Comparison of ENCODE assay signal across 7 cellular contexts in genomic region chr18:36064809-36065079, GRCh38. TPM values are rescaled to one million over a fixed set of nuclear protein-coding genes. Genes with fewer than 3 reads are reported as not detected.
A peak's percentile ranks its signal among the peaks of the same experiment; 100 is the strongest.
DNase-seq lines count a peak whose midpoint lies in the region; ATAC-seq and TF ChIP-seq lines count a peak whose summit lies in the region.
"Not testable (repeated sequence)": the region's sequence is repeated elsewhere in the genome, so short reads cannot be mapped to it uniquely, and the experiment has no call there.

No MANE protein-coding gene starts in this region.

- H3K4me3 ChIP-seq in DND-41 (ENCODE audit: low read depth in 1 of 2, low read length in 2 of 2): peak overlapping the region in 1 of 2 experiments; percentile 7; a peak in 1 of 4 replicates
- H3K4me3 ChIP-seq in Karpas-422 (ENCODE audit: low read length): not testable (repeated sequence)

- H3K27me3 ChIP-seq in DND-41 (ENCODE audit: insufficient read depth, low read length, poor library complexity); Karpas-422 (ENCODE audit: low read length): not testable (repeated sequence)

- H3K27ac Mint-ChIP-seq in WTC11: peak overlapping the region; percentile 95
- peak overlapping the region; percentile 16 for H3K27ac Mint-ChIP-seq in activated naive CD4-positive, alpha-beta T cell treated with anti-CD3 and anti-CD28 coated beads, Interleukin-2, amount 10 ng/mL, durations not matched to agents 7 days and 5 days
- not testable (repeated sequence) for H3K27ac Mint-ChIP-seq in endothelial cell (ENCODE audit: unreplicated experiment)
- H3K27ac Mint-ChIP-seq in naive thymus-derived CD8-positive, alpha-beta T cell: peak overlapping the region in 5 of 10 donors; percentile 6 to 53 (median 40)
- H3K27ac Mint-ChIP-seq in stimulated activated naive B cell treated with anti-CD40 and anti-IgM and Interleukin-4, amounts not matched to agents 10 μg/mL and 1 μg/mL and 100 μg/mL, for 72 hours: peak overlapping the region; percentile 89

- POLR2A ChIA-PET in WTC11 (lab: Charles Lee): not testable (repeated sequence)
- POLR2A ChIA-PET in naive thymus-derived CD8-positive, alpha-beta T cell (lab: Charles Lee): interaction anchor here (1.0 kb wide), 1 partner anchor 92 kb away, joined by 3 read pairs; the partner anchor contains the start of gene RMP24

- TF ChIP-seq CTCF in DND-41 (IDR thresholded peaks at IDR 0.05; ENCODE audit: borderline replicate concordance, extremely low read depth, low read length, poor library complexity, severe bottlenecking); WTC11 (IDR thresholded peaks at IDR 0.05); endothelial cell (IDR thresholded peaks at IDR 0.05; ENCODE audit: unreplicated experiment): not testable (repeated sequence)

- CTCF ChIA-PET in WTC11 (lab: Charles Lee): interaction anchor here (1.2 kb wide), 1 partner anchor 308 kb away, joined by 5 read pairs; no protein-coding TSS in a partner anchor
- CTCF ChIA-PET in activated naive CD4-positive, alpha-beta T cell treated with anti-CD3 and anti-CD28 coated beads, Interleukin-2, amount 10 ng/mL, durations not matched to agents 7 days and 5 days (lab: Charles Lee): interaction anchor here (1.4 kb wide), 1 partner anchor 47 kb away, joined by 4 read pairs; no protein-coding TSS in a partner anchor

- peaks cover 11% of the 10 kb centered on the region for H3K36me3 Mint-ChIP-seq in WTC11
- peaks cover 13% of the 10 kb centered on the region for H3K36me3 Mint-ChIP-seq in activated naive CD4-positive, alpha-beta T cell treated with anti-CD3 and anti-CD28 coated beads, Interleukin-2, amount 10 ng/mL, durations not matched to agents 7 days and 5 days
- not testable (repeated sequence) for H3K36me3 Mint-ChIP-seq in endothelial cell (ENCODE audit: low read depth, unreplicated experiment)
- peaks cover 0 to 10% (median 6%) of the 10 kb centered on the region in 3 donors for H3K36me3 Mint-ChIP-seq in naive thymus-derived CD8-positive, alpha-beta T cell
- H3K36me3 Mint-ChIP-seq in stimulated activated naive B cell treated with anti-CD40 and anti-IgM and Interleukin-4, amounts not matched to agents 10 μg/mL and 1 μg/mL and 100 μg/mL, for 72 hours: peaks cover 15 to 24% of the 10 kb centered on the region in 2 donors

- H3K4me3 Mint-ChIP-seq in WTC11 (peak overlapping the region; percentile 28), endothelial cell (ENCODE audit: unreplicated experiment) (peak overlapping the region; percentile 63)
- not testable (repeated sequence) for H3K4me3 Mint-ChIP-seq in activated naive CD4-positive, alpha-beta T cell treated with anti-CD3 and anti-CD28 coated beads, Interleukin-2, amount 10 ng/mL, durations not matched to agents 7 days and 5 days
- H3K4me3 Mint-ChIP-seq in naive thymus-derived CD8-positive, alpha-beta T cell: peak overlapping the region in 7 of 10 donors; percentile 8 to 60 (median 28)
- H3K4me3 Mint-ChIP-seq in stimulated activated naive B cell treated with anti-CD40 and anti-IgM and Interleukin-4, amounts not matched to agents 10 μg/mL and 1 μg/mL and 100 μg/mL, for 72 hours: peak overlapping the region; percentile 36

- H3K4me1 ChIP-seq in DND-41 (ENCODE audit: insufficient read depth, low read length) (peaks cover 34% of the 10 kb centered on the region), Karpas-422 (ENCODE audit: low read length) (peaks cover 55% of the 10 kb centered on the region)

- not testable (repeated sequence) for H2AFZ ChIP-seq in DND-41 (ENCODE audit: low read depth, low read length); Karpas-422 (ENCODE audit: low read length)

- H3K9me3 ChIP-seq in DND-41 (ENCODE audit: insufficient read depth, low read length, severe bottlenecking); Karpas-422 (ENCODE audit: low read length): not testable (repeated sequence)

- peak overlapping the region; percentile 74; the same call in 1 of the 2 replicates for H3K4me2 ChIP-seq in DND-41 (ENCODE audit: insufficient read depth, low read length)
- H3K4me2 ChIP-seq in Karpas-422 (ENCODE audit: low read depth, low read length, poor library complexity, severe bottlenecking): peak overlapping the region; percentile 84

- H3K9ac ChIP-seq in DND-41 (ENCODE audit: low read depth, low read length); Karpas-422 (ENCODE audit: low read length): not testable (repeated sequence)

- H3K36me3 ChIP-seq in DND-41 (ENCODE audit: insufficient read depth, low read length): not testable (repeated sequence)
- peaks cover 18% of the 10 kb centered on the region for H3K36me3 ChIP-seq in Karpas-422 (ENCODE audit: insufficient read depth, low read length)

- H4K20me1 ChIP-seq in DND-41 (ENCODE audit: insufficient read depth, low read length) (peaks cover 31% of the 10 kb centered on the region; the same call in 1 of the 2 replicates), Karpas-422 (ENCODE audit: insufficient read depth, low read depth, low read length) (peaks cover 26% of the 10 kb centered on the region)

- H3K9me3 Mint-ChIP-seq in WTC11; activated naive CD4-positive, alpha-beta T cell treated with anti-CD3 and anti-CD28 coated beads, Interleukin-2, amount 10 ng/mL, durations not matched to agents 7 days and 5 days; endothelial cell (ENCODE audit: unreplicated experiment); naive thymus-derived CD8-positive, alpha-beta T cell; stimulated activated naive B cell treated with anti-CD40 and anti-IgM and Interleukin-4, amounts not matched to agents 10 μg/mL and 1 μg/mL and 100 μg/mL, for 72 hours: not testable (repeated sequence)

- H3K4me1 Mint-ChIP-seq in WTC11 (peaks cover 47% of the 10 kb centered on the region), endothelial cell (ENCODE audit: unreplicated experiment) (peaks cover 21% of the 10 kb centered on the region)
- H3K4me1 Mint-ChIP-seq in activated naive CD4-positive, alpha-beta T cell treated with anti-CD3 and anti-CD28 coated beads, Interleukin-2, amount 10 ng/mL, durations not matched to agents 7 days and 5 days: peaks cover 29% of the 10 kb centered on the region
- H3K4me1 Mint-ChIP-seq in naive thymus-derived CD8-positive, alpha-beta T cell: peaks cover 27 to 67% (median 59%) of the 10 kb centered on the region in 4 donors
- peaks cover 30 to 60% of the 10 kb centered on the region in 2 donors for H3K4me1 Mint-ChIP-seq in stimulated activated naive B cell treated with anti-CD40 and anti-IgM and Interleukin-4, amounts not matched to agents 10 μg/mL and 1 μg/mL and 100 μg/mL, for 72 hours

- H3K79me2 ChIP-seq in DND-41 (ENCODE audit: insufficient read depth, low read length) (peaks cover 77% of the 10 kb centered on the region), Karpas-422 (ENCODE audit: low read length) (peaks cover 76% of the 10 kb centered on the region)

- not testable (repeated sequence) for ATAC-seq in DND-41 (ENCODE audit: insufficient read depth, low read depth); WTC11; naive thymus-derived CD8-positive, alpha-beta T cell; stimulated activated naive B cell treated with anti-CD40 and anti-IgM and Interleukin-4, amounts not matched to agents 10 μg/mL and 1 μg/mL and 100 μg/mL, for 72 hours (replicated peaks)

- H3K9me2 ChIP-seq in Karpas-422 (replicated peaks; ENCODE audit: insufficient read depth, low read length): not testable (repeated sequence)

- H3K27ac ChIP-seq in DND-41 (ENCODE audit: low read length); Karpas-422 (ENCODE audit: low read length): not testable (repeated sequence)

- not testable (repeated sequence) for H3K27me3 Mint-ChIP-seq in WTC11 (ENCODE audit: low read depth); activated naive CD4-positive, alpha-beta T cell treated with anti-CD3 and anti-CD28 coated beads, Interleukin-2, amount 10 ng/mL, durations not matched to agents 7 days and 5 days; endothelial cell (ENCODE audit: unreplicated experiment); naive thymus-derived CD8-positive, alpha-beta T cell; stimulated activated naive B cell treated with anti-CD40 and anti-IgM and Interleukin-4, amounts not matched to agents 10 μg/mL and 1 μg/mL and 100 μg/mL, for 72 hours

- DNase-seq in DND-41; Karpas-422; WTC11 (ENCODE audit: low spot score); activated naive CD4-positive, alpha-beta T cell treated with anti-CD3 and anti-CD28 coated beads, Interleukin-2, amount 10 ng/mL, durations not matched to agents 7 days and 5 days; endothelial cell (ENCODE audit: low spot score); naive thymus-derived CD8-positive, alpha-beta T cell; stimulated activated naive B cell treated with anti-CD40 and anti-IgM and Interleukin-4, amounts not matched to agents 10 μg/mL and 1 μg/mL and 100 μg/mL, for 72 hours: not testable (repeated sequence)

RNA-seq across cellular contexts. Expression of gene RPRD1A, which starts 2.6 kb away (rescaled TPM):
- 85.5 and 102 TPM in 2 replicates for total RNA-seq in Karpas-422 (2014; rRNA removed; shearing (Covaris generic); ENCODE audit: low replicate concordance)
- 104 to 115 TPM (median 107 TPM) in 3 replicates for total RNA-seq in WTC11 (2021)
- total RNA-seq in endothelial cell (ENCODE audit: unreplicated experiment): 58.4 TPM
- total RNA-seq in naive thymus-derived CD8-positive, alpha-beta T cell: 10 to 100 TPM; 49.6 to 51.3 TPM
- polyA plus RNA-seq in naive thymus-derived CD8-positive, alpha-beta T cell: 10 to 100 TPM in 1 of 3 donors, 1 to 10 TPM in 2; 6.7 to 12.0 (median 9.4) TPM
